ENCODE assay signal across 12 cellular contexts in the genomic region with DNA sequence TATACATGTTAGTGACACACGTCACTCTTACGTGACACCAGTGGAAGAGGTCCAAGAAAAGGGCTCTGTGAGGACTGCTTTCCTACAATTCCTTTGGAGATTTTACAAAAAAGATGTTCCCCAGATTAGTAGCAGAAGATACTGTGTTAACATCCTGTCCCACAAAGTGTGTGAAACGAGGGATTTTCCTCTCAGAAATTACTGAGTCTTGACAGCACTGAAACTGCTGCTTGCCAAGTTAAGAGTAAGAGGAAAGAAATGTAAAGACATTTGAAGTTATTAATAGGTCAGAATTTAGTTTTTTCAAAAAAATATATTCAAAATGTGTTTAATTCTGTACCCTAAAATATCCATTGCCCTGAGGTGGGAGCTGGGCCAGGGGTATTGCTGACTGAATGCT. TPM values are rescaled to one million over a fixed set of nuclear protein-coding genes. Genes with fewer than 3 reads are reported as not detected.
DNase-seq lines count a peak whose midpoint lies in the region; ATAC-seq and TF ChIP-seq lines count a peak whose summit lies in the region.
"Had no signal": no experiment of that assay in that cellular context is flagged by ENCODE, and none has a peak within 500 bp of the region (broad histone marks: within the 10 kb centered on the region; RNA-seq: fewer than 3 reads in every experiment).

No MANE protein-coding gene starts in this region.

- DNase-seq in GM04504 (ENCODE audit: low read depth) = peak; percentile 72
- peak; percentile 62 for DNase-seq in adipocyte (ENCODE audit: low read depth)
- DNase-seq in fibroblast of pulmonary artery (ENCODE audit: low read depth) = peak; percentile 75
- no peak for DNase-seq in tibial artery
- no peak for DNase-seq in left lobe of liver (ENCODE audit: low spot score)
- DNase-seq in NOMO-1 treated with dmso at 0.1 percent for 144 hours (lab: John Stamatoyannopoulos, UW; ENCODE audit: unreplicated experiment) = no peak
- no peak for DNase-seq in activated CD4-positive, CD25-positive, alpha-beta regulatory T cell (lab: John Stamatoyannopoulos, UW)
- DNase-seq: activated T-cell treated with anti-CD3 and anti-CD28 coated beads, Interleukin-2, amount 50 U/mL, for 4 hours; DMS153; stimulated activated CD4-positive, alpha-beta T cell treated with anti-CD3 and anti-CD28 coated beads, Interleukin-15, amount 100 ng/mL, for 24 hours; WERI-Rb-1 had no signal

- H3K27ac ChIP-seq in tibial artery = peak overlapping the region; percentile 71 to 78
- H3K27ac ChIP-seq: WERI-Rb-1 had no signal

- ATAC-seq in left lobe of liver (no peak), GM18861 (IDR thresholded peaks at IDR 0.05; ENCODE audit: unreplicated experiment) (no peak)

- intact Hi-C loops in tibial artery (cut with DNase I; ENCODE audit: low total_unique reads) = no loop called here

- H3K9ac ChIP-seq in adipocyte (ENCODE audit: low read length) = no peak overlapping the region

- H3K27me3 ChIP-seq in adipocyte (replicated peaks; ENCODE audit: control insufficient read depth, insufficient read depth, low read length) (no peaks in the 10 kb centered on the region), tibial artery (no peaks in the 10 kb centered on the region)

- H3K4me1 ChIP-seq in adipocyte (ENCODE audit: control insufficient read depth, insufficient read depth, low read length) (peaks cover 25% of the 10 kb centered on the region), tibial artery (peaks cover 0 to 46% (median 21%) of the 10 kb centered on the region in 4 donors)

- H3K36me3 ChIP-seq in adipocyte (ENCODE audit: control insufficient read depth, insufficient read depth, low read length, severe bottlenecking) (no peaks in the 10 kb centered on the region), tibial artery (peaks cover 11 to 29% (median 21%) of the 10 kb centered on the region in 3 donors)
- H3K36me3 ChIP-seq: WERI-Rb-1 had no signal

- no peak overlapping the region for H3K4me3 ChIP-seq in adipocyte (ENCODE audit: low read length)
- H3K4me3 ChIP-seq in fibroblast of pulmonary artery (replicated peaks; ENCODE audit: low read depth, low read length) = no peak overlapping the region
- H3K4me3 ChIP-seq in tibial artery = no peak overlapping the region

- TF ChIP-seq CTCF in fibroblast of pulmonary artery (IDR thresholded peaks at IDR 0.05; ENCODE audit: low read length, missing control alignments) = no peak
- TF ChIP-seq CTCF in tibial artery (IDR thresholded peaks at IDR 0.05) = no peak

- H3K9me3 ChIP-seq in adipocyte (ENCODE audit: control insufficient read depth, low read length) (no peaks in the 10 kb centered on the region), tibial artery (no peaks in the 10 kb centered on the region)

RNA-seq across cellular contexts. Expression of gene MAP7, which starts 58.8 kb away (rescaled TPM):
- 18.1 TPM for total RNA-seq in left lobe of liver

Comparison
In these comparisons a context has a peak if more than half of its experiments do, and no peak if none do; other contexts are left out.
1. DNase-seq: peak in GM04504 (single experiment), adipocyte (single experiment) and fibroblast of pulmonary artery (single experiment); none in tibial artery (0 of 2), left lobe of liver (single experiment), NOMO-1 treated with dmso at 0.1 percent for 144 hours (single experiment) and activated CD4-positive, CD25-positive, alpha-beta regulatory T cell (0 of 4).